Comparison of ENCODE assay signal across 8 cellular contexts in genomic region chr15:57591822-57592367, GRCh38. TPM values are rescaled to one million over a fixed set of nuclear protein-coding genes. Genes with fewer than 3 reads are reported as not detected.
DNase-seq lines count a peak whose midpoint lies in the region; ATAC-seq and TF ChIP-seq lines count a peak whose summit lies in the region.

TSS of gene MYZAP (plus strand) at chr15:57591904. CDS start at chr15:57592035, 131 bp downstream.

- H3K9me3 ChIP-seq in gastroesophageal sphincter (no peaks in the 10 kb centered on the region), upper lobe of left lung (no peaks in the 10 kb centered on the region)

- WGBS in gastroesophageal sphincter (ENCODE audit: low coverage in 1 of 2), 2 donors: 0% methylated on average over 4 of the region's 58 CpGs; no CpG with 5 or more reads in 1 of the 2 donors
- 10 to 17% methylated on average over 3 to 8 of the region's 58 CpGs for WGBS in upper lobe of left lung, 2 donors

- H3K27me3 ChIP-seq in gastroesophageal sphincter: no peaks in the 10 kb centered on the region
- H3K27me3 ChIP-seq in upper lobe of left lung: peaks cover 0 to 9% (median under 1%) of the 10 kb centered on the region in 4 donors

- ATAC-seq in gastroesophageal sphincter: peak; percentile 82
- ATAC-seq in omental fat pad (ENCODE audit: low FRiP score): peak; percentile 83
- peak; percentile 80 to 90 for ATAC-seq in upper lobe of left lung (ENCODE audit: low FRiP score in 2 of 2)

- H3K27ac ChIP-seq in gastroesophageal sphincter: peak within 1 kb of the TSS; percentile 66 to 94 (median 91)
- peak within 1 kb of the TSS; percentile 75 to 91 (median 84) for H3K27ac ChIP-seq in upper lobe of left lung

- no peaks in the 10 kb centered on the region for H3K36me3 ChIP-seq in gastroesophageal sphincter
- no peaks in the 10 kb centered on the region for H3K36me3 ChIP-seq in upper lobe of left lung

- TF ChIP-seq CTCF in gastroesophageal sphincter (IDR thresholded peaks at IDR 0.05) (peak in 1 of 4 experiments; percentile 17), omental fat pad (IDR thresholded peaks at IDR 0.05) (no peak), upper lobe of left lung (IDR thresholded peaks at IDR 0.05) (no peak)

- TF ChIP-seq POLR2A in gastroesophageal sphincter (IDR thresholded peaks at IDR 0.05) (peak; percentile 60 to 65), upper lobe of left lung (IDR thresholded peaks at IDR 0.05) (peak in 1 of 4 donors; percentile 45)

- no peak for TF ChIP-seq EP300 in gastroesophageal sphincter (IDR thresholded peaks at IDR 0.05)
- TF ChIP-seq EP300 in upper lobe of left lung (IDR thresholded peaks at IDR 0.05): no peak

- H3K4me1 ChIP-seq in gastroesophageal sphincter (peaks cover 5 to 67% (median 10%) of the 10 kb centered on the region in 3 donors), upper lobe of left lung (peaks cover 28 to 66% (median 47%) of the 10 kb centered on the region in 4 donors)

- peak; percentile 91 for DNase-seq in AG20443 (ENCODE audit: low spot score)
- DNase-seq in M059J (ENCODE audit: low read depth): peak; percentile 22
- peak; percentile 15 for DNase-seq in activated T-helper 1 cell treated with Interleukin-2 at 50 U/mL for 16 hours (ENCODE audit: low read depth)
- DNase-seq in omental fat pad (ENCODE audit: low spot score): no peak
- DNase-seq in upper lobe of left lung: peak; percentile 67 to 94
- DNase-seq in activated gamma-delta T cell treated with Interleukin-2 at 50 U/mL for 16 hours: no peak
- DNase-seq in cortex of kidney (lab: John Stamatoyannopoulos, UW): no peak

- H3K4me3 ChIP-seq in gastroesophageal sphincter: peak within 1 kb of the TSS; percentile 56 to 75
- H3K4me3 ChIP-seq in upper lobe of left lung: peak within 1 kb of the TSS; percentile 56 to 73 (median 62)

RNA-seq across cellular contexts. Expression of gene MYZAP, which starts in this region (rescaled TPM):
- total RNA-seq in M059J (2014; rRNA removed; shearing (Covaris generic)): 7.9 and 8.2 TPM in 2 replicates
- total RNA-seq in gastroesophageal sphincter: 100 to 1,000 TPM in 3 of 4 donors, 10 to 100 TPM in 1; 13.6 to 299 (median 190) TPM
- 10 to 100 TPM; 13.1 to 84.6 (median 20.2) TPM for total RNA-seq in omental fat pad
- 10 to 100 TPM; 22.0 to 54.3 (median 30.4) TPM for total RNA-seq in upper lobe of left lung

Comparison
In these comparisons a context has a peak if more than half of its experiments do, and no peak if none do; other contexts are left out.
1. DNase-seq: peak in AG20443 (single experiment), M059J (single experiment), activated T-helper 1 cell treated with Interleukin-2 at 50 U/mL for 16 hours (single experiment) and upper lobe of left lung (2 of 2); none in omental fat pad (single experiment), activated gamma-delta T cell treated with Interleukin-2 at 50 U/mL for 16 hours (single experiment) and cortex of kidney (single experiment).
2. Peak in every context shown above with its lines, with median percentiles within 50 percentile points of each other: ATAC-seq.